ENCODE assay signal across 1 cellular context in the genomic region with DNA sequence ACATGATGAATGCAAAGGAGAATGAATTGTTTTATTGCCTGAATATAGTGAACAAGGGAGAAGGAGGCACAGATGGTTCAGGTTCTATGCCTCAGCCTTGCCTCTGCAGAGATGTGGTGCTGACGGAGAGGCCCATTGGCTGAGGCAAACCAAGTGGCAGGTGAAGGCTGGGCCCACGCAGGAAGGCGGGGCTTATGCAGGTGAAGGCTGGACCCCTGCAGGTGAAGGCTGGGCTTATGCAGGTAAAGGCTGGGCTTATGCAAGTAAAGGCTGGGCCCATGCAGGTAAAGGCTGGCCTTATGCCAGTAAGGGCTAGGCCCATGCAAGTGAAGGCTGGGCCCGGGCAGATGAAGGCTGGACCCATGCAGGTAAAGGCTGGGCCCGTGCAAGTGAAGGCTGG.
TF ChIP-seq lines count a peak whose summit lies in the region.

No MANE protein-coding gene starts in this region.

TF ChIP-seq in H1, 55 proteins besides CTCF, POLR2A, EP300 and RAD21:
- no peak for TF ChIP-seq SIN3A (conservative IDR thresholded peaks at IDR 0.05 in 1 of 2, IDR thresholded peaks at IDR 0.05 in 1 of 2; ENCODE audit: low read depth in 1 of 2, low read length in 2 of 2)
- TF ChIP-seq TEAD4 (IDR thresholded peaks at IDR 0.05; ENCODE audit: low read depth, low read length), result no peak
- TF ChIP-seq, protein P1, sequence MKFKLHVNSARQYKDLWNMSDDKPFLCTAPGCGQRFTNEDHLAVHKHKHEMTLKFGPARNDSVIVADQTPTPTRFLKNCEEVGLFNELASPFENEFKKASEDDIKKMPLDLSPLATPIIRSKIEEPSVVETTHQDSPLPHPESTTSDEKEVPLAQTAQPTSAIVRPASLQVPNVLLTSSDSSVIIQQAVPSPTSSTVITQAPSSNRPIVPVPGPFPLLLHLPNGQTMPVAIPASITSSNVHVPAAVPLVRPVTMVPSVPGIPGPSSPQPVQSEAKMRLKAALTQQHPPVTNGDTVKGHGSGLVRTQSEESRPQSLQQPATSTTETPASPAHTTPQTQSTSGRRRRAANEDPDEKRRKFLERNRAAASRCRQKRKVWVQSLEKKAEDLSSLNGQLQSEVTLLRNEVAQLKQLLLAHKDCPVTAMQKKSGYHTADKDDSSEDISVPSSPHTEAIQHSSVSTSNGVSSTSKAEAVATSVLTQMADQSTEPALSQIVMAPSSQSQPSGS (IDR thresholded peaks at IDR 0.05; ENCODE audit: low read length), result no peak
- TF ChIP-seq SP1 (IDR thresholded peaks at IDR 0.05; ENCODE audit: low read depth, low read length), result no peak
- TF ChIP-seq GTF2F1 (IDR thresholded peaks at IDR 0.05; ENCODE audit: borderline replicate concordance, low read depth, low read length), result no peak
- TF ChIP-seq SP4 (IDR thresholded peaks at IDR 0.05; ENCODE audit: low read length), result no peak
- no peak for TF ChIP-seq KDM1A (IDR thresholded peaks at IDR 0.05; ENCODE audit: borderline replicate concordance, low read length)
